In genomic region chr14:100467046-100467750, GRCh38 we compare ENCODE assay signal across 20 cellular contexts.
"Had no signal": no experiment of that assay in that cellular context is flagged by ENCODE, and none has a peak within 500 bp of the region (broad histone marks: within the 10 kb centered on the region; RNA-seq: fewer than 3 reads in every experiment).

No MANE protein-coding gene starts in this region.

- ATAC-seq: HepG2 had no signal

- H3K4me3 ChIP-seq: MG63 had no signal

- H3K27me3 ChIP-seq: MG63 had no signal

- H3K4me2 ChIP-seq: SK-N-SH had no signal

- H3K36me3 ChIP-seq: MG63 had no signal

- DNase-seq: IMR-90, Karpas-422, KG1, MG63, NCI-H1092, NCI-H1436, NCI-H187, NCI-H2029, NCI-H2081 treated with DMSO at 0.1 percent for 48 hours, NCI-H2171, NCI-H226, NCI-H446, NCI-H510A, NCI-H524 treated with DMSO at 0.1 percent for 48 hours, NCI-H774, SHP77, SK-N-SH, SW 1271 had no signal

- H3K9ac ChIP-seq: SK-N-SH had no signal

- H3K9me3 ChIP-seq: MG63, SK-N-SH had no signal

- H3K27ac ChIP-seq: RWPE1 had no signal
